In genomic region chr9:121201738-121202533, GRCh38 we compare ENCODE assay signal across 1 cellular context.
A peak's percentile ranks its signal among the peaks of the same experiment; 100 is the strongest.
TF ChIP-seq lines count a peak whose summit lies in the region.

Gene RAB14 (minus strand): TSS chr9:121201869. CDS start chr9:121193412, 8,457 bp downstream.

TF ChIP-seq in HEK293, 187 proteins besides CTCF, POLR2A, EP300 and RAD21 (continued from another document):
- TF ChIP-seq ZNF639 (tag by site-specific recombination; IDR thresholded peaks at IDR 0.05) = no peak
- peak; percentile 19 for TF ChIP-seq SETDB1 (IDR thresholded peaks at IDR 0.05; ENCODE audit: insufficient read length, low read length)
- 0 out of 2 replicates have a peak, but pooled peaks have one; percentile 39 for TF ChIP-seq TRIM28 (IDR thresholded peaks at IDR 0.05; ENCODE audit: borderline replicate concordance, low read length)
- TF ChIP-seq MYNN (tag by site-specific recombination; IDR thresholded peaks at IDR 0.05; ENCODE audit: borderline replicate concordance) = no peak
- TF ChIP-seq IKZF3 (tag by site-specific recombination; IDR thresholded peaks at IDR 0.05) = no peak
- no peak for TF ChIP-seq ZSCAN23 (tag by site-specific recombination; IDR thresholded peaks at IDR 0.05)
- TF ChIP-seq ZNF335 (tag by site-specific recombination; conservative IDR thresholded peaks at IDR 0.05) = peak; percentile 80
- peak; percentile 86 for TF ChIP-seq SP2 (tag by site-specific recombination; IDR thresholded peaks at IDR 0.05)
- TF ChIP-seq ZNF449 (tag by site-specific recombination; IDR thresholded peaks at IDR 0.05) = no peak
- TF ChIP-seq ZNF610 (tag by site-specific recombination; IDR thresholded peaks at IDR 0.05; ENCODE audit: borderline replicate concordance) = 0 out of 2 replicates have a peak, but pooled peaks have one; percentile 25
- TF ChIP-seq SCRT2 (tag by site-specific recombination; IDR thresholded peaks at IDR 0.05) = no peak
- 0 out of 2 replicates have a peak, but pooled peaks have one; percentile 8 for TF ChIP-seq ZBTB17 (tag by site-specific recombination; IDR thresholded peaks at IDR 0.05)
- peak; percentile 76 for TF ChIP-seq GLIS2 (tag by site-specific recombination; IDR thresholded peaks at IDR 0.05)
- 0 out of 2 replicates have a peak, but pooled peaks have one; percentile 14 for TF ChIP-seq KLF17 (tag by site-specific recombination; IDR thresholded peaks at IDR 0.05)
- TF ChIP-seq ZBTB8A (tag by site-specific recombination; IDR thresholded peaks at IDR 0.05) = peak; percentile 98
- no peak for TF ChIP-seq ZNF416 (tag by site-specific recombination; IDR thresholded peaks at IDR 0.05)
- TF ChIP-seq ZEB2 (tag by site-specific recombination; IDR thresholded peaks at IDR 0.05) = peak; percentile 77
- TF ChIP-seq ZBTB11 (tag by site-specific recombination; conservative IDR thresholded peaks at IDR 0.05; ENCODE audit: low read depth) = peak; percentile 97
- TF ChIP-seq ZNF223 (tag by site-specific recombination; IDR thresholded peaks at IDR 0.05) = no peak
- no peak for TF ChIP-seq ZNF426 (tag by site-specific recombination; IDR thresholded peaks at IDR 0.05)
- 0 out of 2 replicates have a peak, but pooled peaks have one; percentile 0 for TF ChIP-seq ZNF660 (tag by site-specific recombination; IDR thresholded peaks at IDR 0.05)
- TF ChIP-seq PRDM10 (tag by site-specific recombination; IDR thresholded peaks at IDR 0.05) = peak; percentile 94
- 0 out of 2 replicates have a peak, but pooled peaks have one; percentile 61 for TF ChIP-seq KLF8 (tag by site-specific recombination; IDR thresholded peaks at IDR 0.05)
- TF ChIP-seq YY2 (tag by site-specific recombination; IDR thresholded peaks at IDR 0.05) = peak; percentile 33; the same call in 1 of the 2 replicates
- peak; percentile 83 for TF ChIP-seq KLF9 (tag by site-specific recombination; IDR thresholded peaks at IDR 0.05; ENCODE audit: low read depth)
- no peak for TF ChIP-seq BCL6B (tag by site-specific recombination; IDR thresholded peaks at IDR 0.05)
- peak; percentile 97 for TF ChIP-seq OSR2 (tag by site-specific recombination; IDR thresholded peaks at IDR 0.05)
- no peak for TF ChIP-seq ZNF324 (tag by site-specific recombination; IDR thresholded peaks at IDR 0.05)
- TF ChIP-seq ZNF792 (tag by site-specific recombination; IDR thresholded peaks at IDR 0.05) = peak; percentile 71; the same call in 1 of the 2 replicates
- TF ChIP-seq ZNF510 (tag by site-specific recombination; IDR thresholded peaks at IDR 0.05; ENCODE audit: insufficient replicate concordance) = no peak
- TF ChIP-seq ZNF555 (tag by site-specific recombination; conservative IDR thresholded peaks at IDR 0.05) = no peak
- peak; percentile 72 for TF ChIP-seq SP3 (tag by site-specific recombination; IDR thresholded peaks at IDR 0.05)
- peak; percentile 5; the same call in 1 of the 2 replicates for TF ChIP-seq KLF16 (tag by site-specific recombination; IDR thresholded peaks at IDR 0.05)
